Comparison of ENCODE assay signal across 10 cellular contexts in the genomic region with DNA sequence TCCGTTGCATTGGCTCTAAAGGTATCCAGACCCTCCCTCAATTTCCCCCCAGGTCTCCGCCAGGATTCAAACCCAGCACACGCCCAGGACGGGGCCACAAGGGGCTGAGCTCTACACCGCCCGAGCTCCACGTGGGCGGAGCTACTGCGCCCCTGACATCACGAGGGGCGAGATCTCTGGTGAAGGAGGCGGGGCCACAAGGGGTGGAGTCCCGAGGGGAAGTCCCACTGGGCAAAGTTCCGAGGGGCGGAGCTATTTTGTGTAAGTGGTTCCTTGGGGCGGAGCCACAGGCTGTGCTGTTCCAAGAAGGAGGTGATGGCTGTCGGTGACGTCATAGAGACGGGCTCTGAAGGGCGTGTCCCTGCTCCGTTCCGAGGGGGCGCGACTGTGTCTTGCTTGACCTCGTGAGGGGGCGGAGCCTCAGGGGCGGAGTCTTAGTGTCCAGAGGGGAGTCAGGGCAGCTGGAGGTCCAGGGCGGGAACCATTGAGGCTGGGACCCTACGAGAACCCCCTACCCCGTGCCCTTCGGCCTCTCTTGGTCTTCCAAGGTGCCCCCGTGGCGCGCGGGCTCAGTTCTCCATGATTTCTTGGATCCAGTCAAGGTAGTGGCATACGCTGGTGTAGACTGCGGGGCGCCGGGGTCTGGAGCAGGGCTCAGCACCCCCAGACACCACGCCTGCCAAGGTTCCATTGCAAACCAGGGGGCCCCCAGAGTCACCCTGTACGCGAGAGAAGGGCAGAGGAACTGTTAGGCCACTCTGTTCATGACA. TPM values are rescaled to one million over a fixed set of nuclear protein-coding genes. Genes with fewer than 3 reads are reported as not detected.
DNase-seq lines count a peak whose midpoint lies in the region; ATAC-seq and TF ChIP-seq lines count a peak whose summit lies in the region.
"Had no signal": no experiment of that assay in that cellular context is flagged by ENCODE, and none has a peak within 500 bp of the region (broad histone marks: within the 10 kb centered on the region; RNA-seq: fewer than 3 reads in every experiment).

No MANE protein-coding gene starts in this region.

- no peaks in the 10 kb centered on the region for H3K27me3 Mint-ChIP-seq in activated T-helper 2 cell treated with anti-CD3 and anti-CD28 coated beads, Interferon-gamma antibody, Interleukin-2, Interleukin-4, amounts not matched to agents 10 μg/mL and 5 μg/mL and 100 μg/mL, durations not matched to agents 14 hours and 24 hours and 36 hours (ENCODE audit: low read depth)
- peaks cover 44 to 45% of the 10 kb centered on the region in 2 donors for H3K27me3 Mint-ChIP-seq in natural killer cell (ENCODE audit: low read depth in 2 of 2)

- in situ Hi-C loops in IMR-90 (cut with MboI; ENCODE audit: low sequenced_read_pairs): no loop called here

- BruUV-seq in IMR-90 (replicated peaks; lab: Mats Ljungman, UMichigan): no TSS peak

- 59% methylated on average over 14 of the region's 42 CpGs; no CpG with 5 or more reads in 1 of the 2 experiments for WGBS in IMR-90 (ENCODE audit: extremely low coverage in 2 of 2, insufficient read length in 1 of 2), 2 experiments

- H2BK20ac ChIP-seq in IMR-90 (ENCODE audit: low read depth, low read length): no peak overlapping the region

- H3K14ac ChIP-seq in IMR-90 (replicated peaks; ENCODE audit: low read depth, low read length): no peak overlapping the region

- no peaks in the 10 kb centered on the region for H3K79me1 ChIP-seq in IMR-90 (ENCODE audit: low read depth in 1 of 2, low read length in 2 of 2)

- no peak overlapping the region for H3K23ac ChIP-seq in IMR-90 (ENCODE audit: low read depth, low read length)

- H3K4ac ChIP-seq in IMR-90 (ENCODE audit: low read depth, low read length): no peak overlapping the region

- H3K18ac ChIP-seq in IMR-90 (ENCODE audit: low read depth, low read length): no peak overlapping the region

- no peak overlapping the region for H3K4me2 ChIP-seq in IMR-90 (ENCODE audit: low read depth, low read length)

- H2BK120ac ChIP-seq in IMR-90 (ENCODE audit: low read depth, low read length): no peak overlapping the region

- H2AK9ac ChIP-seq in IMR-90 (replicated peaks; ENCODE audit: low read depth, low read length, poor library complexity): no peak overlapping the region

- no peak overlapping the region for H2BK15ac ChIP-seq in IMR-90 (ENCODE audit: low read depth, low read length)

- no peak overlapping the region for H2BK5ac ChIP-seq in IMR-90 (ENCODE audit: low read depth, low read length, poor library complexity, severe bottlenecking)

- H4K5ac ChIP-seq in IMR-90 (ENCODE audit: low read depth, low read length): no peak overlapping the region

- H3K9me3 Mint-ChIP-seq in activated T-helper 2 cell treated with anti-CD3 and anti-CD28 coated beads, Interferon-gamma antibody, Interleukin-2, Interleukin-4, amounts not matched to agents 10 μg/mL and 5 μg/mL and 100 μg/mL, durations not matched to agents 14 hours and 24 hours and 36 hours: no peaks in the 10 kb centered on the region
- H3K9me3 Mint-ChIP-seq in natural killer cell: no peaks in the 10 kb centered on the region
- H3K9me3 Mint-ChIP-seq: central memory CD8-positive, alpha-beta T cell; T-cell had no signal

- H3K4me1 Mint-ChIP-seq in activated T-helper 2 cell treated with anti-CD3 and anti-CD28 coated beads, Interferon-gamma antibody, Interleukin-2, Interleukin-4, amounts not matched to agents 10 μg/mL and 5 μg/mL and 100 μg/mL, durations not matched to agents 14 hours and 24 hours and 36 hours (ENCODE audit: low read depth): no peaks in the 10 kb centered on the region
- peaks cover 0 to 6% of the 10 kb centered on the region in 2 donors for H3K4me1 Mint-ChIP-seq in natural killer cell
- H3K4me1 Mint-ChIP-seq: central memory CD8-positive, alpha-beta T cell had no signal

- H4K8ac ChIP-seq in IMR-90 (ENCODE audit: low read depth in 2 of 2, low read length in 2 of 2): no peak overlapping the region

- CTCF ChIA-PET in IMR-90 (lab: Yijun Ruan, JAX): no interaction called here

- no peak overlapping the region for H3K27ac Mint-ChIP-seq in activated T-helper 2 cell treated with anti-CD3 and anti-CD28 coated beads, Interferon-gamma antibody, Interleukin-2, Interleukin-4, amounts not matched to agents 10 μg/mL and 5 μg/mL and 100 μg/mL, durations not matched to agents 14 hours and 24 hours and 36 hours
- H3K27ac Mint-ChIP-seq in natural killer cell: peak overlapping the region in 1 of 2 donors; percentile 33
- H3K27ac Mint-ChIP-seq: T-cell had no signal

- H3K4me3 ChIP-seq in IMR-90 (ENCODE audit: insufficient read depth, low read depth, low read length): no peak overlapping the region

- no peak overlapping the region for H4K91ac ChIP-seq in IMR-90 (ENCODE audit: insufficient read depth, low read depth, low read length)

- no peak overlapping the region for H3K56ac ChIP-seq in IMR-90 (ENCODE audit: extremely low read depth, insufficient read depth, low read length)

- no peak overlapping the region for H3K9ac ChIP-seq in IMR-90 (ENCODE audit: low read depth, low read length)

- no peaks in the 10 kb centered on the region for H3K27me3 ChIP-seq in IMR-90 (ENCODE audit: control insufficient read depth, insufficient read depth, low read length)

- no peaks in the 10 kb centered on the region for H3K36me3 ChIP-seq in IMR-90 (ENCODE audit: control insufficient read depth, insufficient read depth, low read length)

- H2AK5ac ChIP-seq in IMR-90 (ENCODE audit: low read depth, low read length): no peak overlapping the region

- H3K4me1 ChIP-seq in IMR-90 (ENCODE audit: control insufficient read depth, insufficient read depth, low read length): no peaks in the 10 kb centered on the region

- intact Hi-C loops in IMR-90 (cut with micrococcal nuclease) (no loop called here), natural killer cell (cut with micrococcal nuclease) (no loop called here)
- intact Hi-C loops in activated T-helper 2 cell treated with anti-CD3 and anti-CD28 coated beads, Interferon-gamma antibody, Interleukin-2, Interleukin-4, amounts not matched to agents 10 μg/mL and 5 μg/mL and 100 μg/mL, durations not matched to agents 14 hours and 24 hours and 36 hours (cut with micrococcal nuclease): no loop called here

- ATAC-seq in IMR-90 (ENCODE audit: low read depth) (no peak), natural killer cell (peak; percentile 17 to 81 (median 77)), GM18511 (IDR thresholded peaks at IDR 0.05; ENCODE audit: unreplicated experiment) (no peak)
- ATAC-seq: T-cell had no signal

- DNase-seq in ELF-1 (ENCODE audit: low read depth, low spot score): peak; percentile 99
- no peak for DNase-seq in IMR-90
- DNase-seq in activated T-helper 2 cell treated with anti-CD3 and anti-CD28 coated beads, Interferon-gamma antibody, Interleukin-2, Interleukin-4, amounts not matched to agents 10 μg/mL and 5 μg/mL and 100 μg/mL, durations not matched to agents 14 hours and 24 hours and 36 hours (ENCODE audit: low spot score): peak; percentile 14
- no peak for DNase-seq in natural killer cell
- DNase-seq in amniotic stem cell (lab: John Stamatoyannopoulos, UW): no peak
- DNase-seq in NCI-H187 treated with DMSO at 0.1 percent for 48 hours (lab: John Stamatoyannopoulos, UW): no peak

- H3K9me3 ChIP-seq in IMR-90 (ENCODE audit: control insufficient read depth, insufficient read depth, low read length): peaks cover 10% of the 10 kb centered on the region

- no peak for TF ChIP-seq RAD21 in IMR-90 (IDR thresholded peaks at IDR 0.05; ENCODE audit: low read length)

- no peak overlapping the region for H3K4me3 Mint-ChIP-seq in activated T-helper 2 cell treated with anti-CD3 and anti-CD28 coated beads, Interferon-gamma antibody, Interleukin-2, Interleukin-4, amounts not matched to agents 10 μg/mL and 5 μg/mL and 100 μg/mL, durations not matched to agents 14 hours and 24 hours and 36 hours (ENCODE audit: low read depth)
- no peak overlapping the region for H3K4me3 Mint-ChIP-seq in natural killer cell
- H3K4me3 Mint-ChIP-seq: central memory CD8-positive, alpha-beta T cell; T-cell had no signal

- H3K9me1 ChIP-seq in IMR-90 (ENCODE audit: insufficient read depth, low read length): no peaks in the 10 kb centered on the region

- POLR2A ChIA-PET in IMR-90 (lab: Charles Lee; ENCODE audit: unreplicated experiment): no interaction called here

- H2AFZ ChIP-seq in IMR-90 (replicated peaks; ENCODE audit: low read length, poor library complexity): peak overlapping the region; percentile 2

- dilution Hi-C loops in IMR-90 (cut with HindIII; ENCODE audit: low sequenced_read_pairs, unreplicated experiment): no loop called here

- TF ChIP-seq CTCF in IMR-90 (conservative IDR thresholded peaks at IDR 0.05; ENCODE audit: low read depth, low read length) (no peak), natural killer cell (IDR thresholded peaks at IDR 0.05) (no peak)

- no peaks in the 10 kb centered on the region for H3K36me3 Mint-ChIP-seq in activated T-helper 2 cell treated with anti-CD3 and anti-CD28 coated beads, Interferon-gamma antibody, Interleukin-2, Interleukin-4, amounts not matched to agents 10 μg/mL and 5 μg/mL and 100 μg/mL, durations not matched to agents 14 hours and 24 hours and 36 hours (ENCODE audit: low read depth)
- no peaks in the 10 kb centered on the region for H3K36me3 Mint-ChIP-seq in natural killer cell
- H3K36me3 Mint-ChIP-seq: T-cell had no signal

- no peaks in the 10 kb centered on the region; the same call in 1 of the 2 replicates for H4K20me1 ChIP-seq in IMR-90 (ENCODE audit: insufficient read depth, low read length)

- no peak overlapping the region for H3K27ac ChIP-seq in IMR-90 (ENCODE audit: insufficient read depth, low read length)

- no peak for TF ChIP-seq POLR2A in IMR-90 (IDR thresholded peaks at IDR 0.05; ENCODE audit: low read depth, low read length)

RNA-seq across cellular contexts. Expression of gene KLK8, which starts 1.3 kb away (rescaled TPM):
- not detected in 2 replicates for total RNA-seq in IMR-90 (2012; rRNA removed)
- not detected in 2 replicates for polyA plus RNA-seq in IMR-90 (2012; rRNA removed)
- polyA plus RNA-seq in IMR-90 (2012; cell fraction: cytosol; rRNA removed): not detected in 2 replicates
- not detected in 2 replicates for polyA plus RNA-seq in IMR-90 (2012; cell fraction: nucleus; rRNA removed; ENCODE audit: low replicate concordance)
- total RNA-seq in activated T-helper 2 cell treated with anti-CD3 and anti-CD28 coated beads, Interferon-gamma antibody, Interleukin-2, Interleukin-4, amounts not matched to agents 10 μg/mL and 5 μg/mL and 100 μg/mL, durations not matched to agents 14 hours and 24 hours and 36 hours: not detected in 2 replicates
- total RNA-seq in natural killer cell: not detected
- total RNA-seq: lung microvascular endothelial cell, T-cell had no signal

RNA-seq across cellular contexts. Expression of gene KLK10, which starts 16.8 kb away (rescaled TPM):
- total RNA-seq in IMR-90 (2012; rRNA removed) (not detected in 2 replicates), natural killer cell (not detected)
- polyA plus RNA-seq in IMR-90 (2012; rRNA removed): not detected in 2 replicates
- polyA plus RNA-seq in IMR-90 (2012; cell fraction: cytosol; rRNA removed): not detected in 2 replicates
- not detected in 2 replicates for polyA plus RNA-seq in IMR-90 (2012; cell fraction: nucleus; rRNA removed; ENCODE audit: low replicate concordance)
- total RNA-seq in activated T-helper 2 cell treated with anti-CD3 and anti-CD28 coated beads, Interferon-gamma antibody, Interleukin-2, Interleukin-4, amounts not matched to agents 10 μg/mL and 5 μg/mL and 100 μg/mL, durations not matched to agents 14 hours and 24 hours and 36 hours: not detected in 2 replicates
- total RNA-seq: lung microvascular endothelial cell, T-cell had no signal

RNA-seq across cellular contexts. Expression of gene KLK7, which starts 19.0 kb away (rescaled TPM):
- total RNA-seq in IMR-90 (2012; rRNA removed) (not detected in 2 replicates), natural killer cell (not detected)
- not detected in 2 replicates for polyA plus RNA-seq in IMR-90 (2012; rRNA removed)
- not detected in 2 replicates for polyA plus RNA-seq in IMR-90 (2012; cell fraction: cytosol; rRNA removed)
- not detected in 2 replicates for polyA plus RNA-seq in IMR-90 (2012; cell fraction: nucleus; rRNA removed; ENCODE audit: low replicate concordance)
- total RNA-seq in activated T-helper 2 cell treated with anti-CD3 and anti-CD28 coated beads, Interferon-gamma antibody, Interleukin-2, Interleukin-4, amounts not matched to agents 10 μg/mL and 5 μg/mL and 100 μg/mL, durations not matched to agents 14 hours and 24 hours and 36 hours: not detected in 2 replicates
- total RNA-seq: lung microvascular endothelial cell, T-cell had no signal

RNA-seq across cellular contexts. Expression of gene KLK11, which starts 23.7 kb away (rescaled TPM):
- total RNA-seq in IMR-90 (2012; rRNA removed) (not detected in 2 replicates), natural killer cell (not detected)
- polyA plus RNA-seq in IMR-90 (2012; rRNA removed): not detected in 2 replicates
- not detected in 2 replicates for polyA plus RNA-seq in IMR-90 (2012; cell fraction: cytosol; rRNA removed)
- polyA plus RNA-seq in IMR-90 (2012; cell fraction: nucleus; rRNA removed; ENCODE audit: low replicate concordance): not detected in 2 replicates
- total RNA-seq in activated T-helper 2 cell treated with anti-CD3 and anti-CD28 coated beads, Interferon-gamma antibody, Interleukin-2, Interleukin-4, amounts not matched to agents 10 μg/mL and 5 μg/mL and 100 μg/mL, durations not matched to agents 14 hours and 24 hours and 36 hours: not detected in 2 replicates
- total RNA-seq: lung microvascular endothelial cell, T-cell had no signal

RNA-seq across cellular contexts. Expression of gene KLK12, which starts 32.1 kb away (rescaled TPM):
- not detected in 2 replicates for total RNA-seq in IMR-90 (2012; rRNA removed)
- not detected in 2 replicates for polyA plus RNA-seq in IMR-90 (2012; rRNA removed)
- not detected in 2 replicates for polyA plus RNA-seq in IMR-90 (2012; cell fraction: cytosol; rRNA removed)
- not detected in 2 replicates for polyA plus RNA-seq in IMR-90 (2012; cell fraction: nucleus; rRNA removed; ENCODE audit: low replicate concordance)
- not detected in 2 replicates for total RNA-seq in activated T-helper 2 cell treated with anti-CD3 and anti-CD28 coated beads, Interferon-gamma antibody, Interleukin-2, Interleukin-4, amounts not matched to agents 10 μg/mL and 5 μg/mL and 100 μg/mL, durations not matched to agents 14 hours and 24 hours and 36 hours
- not detected for total RNA-seq in natural killer cell
- total RNA-seq: lung microvascular endothelial cell, T-cell had no signal

Comparison
In these comparisons a context has a peak if more than half of its experiments do, and no peak if none do; other contexts are left out.
1. DNase-seq: peak in ELF-1 (single experiment) and activated T-helper 2 cell treated with anti-CD3 and anti-CD28 coated beads, Interferon-gamma antibody, Interleukin-2, Interleukin-4, amounts not matched to agents 10 μg/mL and 5 μg/mL and 100 μg/mL, durations not matched to agents 14 hours and 24 hours and 36 hours (single experiment); none in IMR-90 (single experiment), natural killer cell (single experiment), amniotic stem cell (single experiment) and NCI-H187 treated with DMSO at 0.1 percent for 48 hours (single experiment).
2. ATAC-seq: peak in natural killer cell (3 of 3); none in IMR-90 (single experiment) and GM18511 (single experiment).